17 cellular contexts compared by ENCODE assay signal in genomic region chr5:164868761-164869160, GRCh38.
DNase-seq lines count a peak whose midpoint lies in the region; ATAC-seq lines count a peak whose summit lies in the region.
"Had no signal": no experiment of that assay in that cellular context is flagged by ENCODE, and none has a peak within 500 bp of the region (broad histone marks: within the 10 kb centered on the region; RNA-seq: fewer than 3 reads in every experiment).

No MANE protein-coding gene starts in this region.

- H3K4me1 ChIP-seq in BLaER1 treated with 17β-estradiol and CSF1 and Interleukin-3, amounts not matched to agents 10 nM and 100 nM: peaks cover 4 to 16% (median 10%) of the 10 kb centered on the region in 10 experiments; a peak in 14 of 20 replicates
- H3K4me1 ChIP-seq: ascending aorta had no signal

- ATAC-seq in GM19463 (IDR thresholded peaks at IDR 0.05; ENCODE audit: unreplicated experiment) (peak; percentile 72), HG03354 (IDR thresholded peaks at IDR 0.05; ENCODE audit: poor library complexity, severe bottlenecking, unreplicated experiment) (peak; percentile 52)

- H3K9ac ChIP-seq in BLaER1 treated with 17β-estradiol and CSF1 and Interleukin-3, amounts not matched to agents 10 nM and 100 nM: no peak overlapping the region

- no peaks in the 10 kb centered on the region for H3K9me3 ChIP-seq in BLaER1 treated with 17β-estradiol and CSF1 and Interleukin-3, amounts not matched to agents 10 nM and 100 nM (replicated peaks in 1 of 11)
- H3K9me3 ChIP-seq: ascending aorta had no signal

- peak overlapping the region; percentile 14 to 66 (median 37); a peak in 16 of 22 replicates for H3K4me2 ChIP-seq in BLaER1 treated with 17β-estradiol and CSF1 and Interleukin-3, amounts not matched to agents 10 nM and 100 nM

- peak overlapping the region in 8 of 11 experiments; percentile 37 to 79 (median 53); a peak in 13 of 22 replicates for H3K27ac ChIP-seq in BLaER1 treated with 17β-estradiol and CSF1 and Interleukin-3, amounts not matched to agents 10 nM and 100 nM
- H3K27ac ChIP-seq: ascending aorta, RWPE1 had no signal

- H3K4me3 ChIP-seq in BLaER1 treated with 17β-estradiol and CSF1 and Interleukin-3, amounts not matched to agents 10 nM and 100 nM: no peak overlapping the region
- H3K4me3 ChIP-seq: ascending aorta had no signal

- no peaks in the 10 kb centered on the region for H3K36me3 ChIP-seq in BLaER1 treated with 17β-estradiol and CSF1 and Interleukin-3, amounts not matched to agents 10 nM and 100 nM
- H3K36me3 ChIP-seq: ascending aorta had no signal

- H3K27me3 ChIP-seq in BLaER1 treated with 17β-estradiol and CSF1 and Interleukin-3, amounts not matched to agents 10 nM and 100 nM: no peaks in the 10 kb centered on the region
- H3K27me3 ChIP-seq: ascending aorta had no signal

- DNase-seq in RPMI8226 (peak; percentile 15), DMS53 (lab: John Stamatoyannopoulos, UW) (no peak), DMS153 (lab: John Stamatoyannopoulos, UW) (no peak), GM19240 (ENCODE audit: insufficient read length, low spot score) (no peak), NCI-H1048 (lab: John Stamatoyannopoulos, UW) (no peak)
- DNase-seq: activated T-cell treated with anti-CD3 and anti-CD28 coated beads, Interleukin-2, amount 50 U/mL, for 24 hours; endodermal cell; glutamatergic neuron; HFFc6; NCI-H2171 treated with DMSO at 0.1 percent for 48 hours; posterior cingulate gyrus; stimulated activated CD4-positive, alpha-beta T cell treated with anti-CD3 and anti-CD28 coated beads, Interleukin-4, amount 100 ng/mL, for 1 hour had no signal

- H4K20me1 ChIP-seq in BLaER1 treated with 17β-estradiol and CSF1 and Interleukin-3, amounts not matched to agents 10 nM and 100 nM: no peaks in the 10 kb centered on the region
